Comparison of ENCODE assay signal across 1 cellular context in the genomic region with DNA sequence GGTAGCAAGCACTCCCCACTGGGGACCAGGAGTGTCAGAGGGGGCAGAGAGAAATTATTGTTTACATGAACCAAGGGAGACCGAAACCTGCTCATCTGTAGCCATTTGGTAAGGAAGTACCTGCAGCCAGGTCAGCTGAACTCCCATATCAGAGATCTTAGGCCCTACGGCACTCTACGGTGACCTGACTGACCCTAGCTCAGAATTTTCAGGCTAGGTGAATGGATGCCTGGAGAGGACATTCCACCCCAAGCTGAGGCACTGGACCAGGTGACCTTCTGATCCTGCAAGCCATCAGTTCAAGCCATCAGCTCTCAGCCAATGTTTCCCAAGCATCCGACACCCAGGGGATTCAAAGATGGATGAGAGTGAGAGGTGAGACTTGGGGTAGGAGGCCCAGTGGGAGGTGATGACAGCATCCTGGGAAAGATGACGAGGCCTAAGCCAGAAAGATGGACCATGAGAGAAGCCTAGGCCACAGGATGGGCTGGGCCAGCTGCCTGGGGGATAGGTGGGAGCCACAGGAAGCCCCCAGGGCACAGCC.
TF ChIP-seq lines count a peak whose summit lies in the region.

No MANE protein-coding gene starts in this region.

TF ChIP-seq in HepG2, 621 proteins besides CTCF, POLR2A, EP300 and RAD21:
- TF ChIP-seq, protein P1, sequence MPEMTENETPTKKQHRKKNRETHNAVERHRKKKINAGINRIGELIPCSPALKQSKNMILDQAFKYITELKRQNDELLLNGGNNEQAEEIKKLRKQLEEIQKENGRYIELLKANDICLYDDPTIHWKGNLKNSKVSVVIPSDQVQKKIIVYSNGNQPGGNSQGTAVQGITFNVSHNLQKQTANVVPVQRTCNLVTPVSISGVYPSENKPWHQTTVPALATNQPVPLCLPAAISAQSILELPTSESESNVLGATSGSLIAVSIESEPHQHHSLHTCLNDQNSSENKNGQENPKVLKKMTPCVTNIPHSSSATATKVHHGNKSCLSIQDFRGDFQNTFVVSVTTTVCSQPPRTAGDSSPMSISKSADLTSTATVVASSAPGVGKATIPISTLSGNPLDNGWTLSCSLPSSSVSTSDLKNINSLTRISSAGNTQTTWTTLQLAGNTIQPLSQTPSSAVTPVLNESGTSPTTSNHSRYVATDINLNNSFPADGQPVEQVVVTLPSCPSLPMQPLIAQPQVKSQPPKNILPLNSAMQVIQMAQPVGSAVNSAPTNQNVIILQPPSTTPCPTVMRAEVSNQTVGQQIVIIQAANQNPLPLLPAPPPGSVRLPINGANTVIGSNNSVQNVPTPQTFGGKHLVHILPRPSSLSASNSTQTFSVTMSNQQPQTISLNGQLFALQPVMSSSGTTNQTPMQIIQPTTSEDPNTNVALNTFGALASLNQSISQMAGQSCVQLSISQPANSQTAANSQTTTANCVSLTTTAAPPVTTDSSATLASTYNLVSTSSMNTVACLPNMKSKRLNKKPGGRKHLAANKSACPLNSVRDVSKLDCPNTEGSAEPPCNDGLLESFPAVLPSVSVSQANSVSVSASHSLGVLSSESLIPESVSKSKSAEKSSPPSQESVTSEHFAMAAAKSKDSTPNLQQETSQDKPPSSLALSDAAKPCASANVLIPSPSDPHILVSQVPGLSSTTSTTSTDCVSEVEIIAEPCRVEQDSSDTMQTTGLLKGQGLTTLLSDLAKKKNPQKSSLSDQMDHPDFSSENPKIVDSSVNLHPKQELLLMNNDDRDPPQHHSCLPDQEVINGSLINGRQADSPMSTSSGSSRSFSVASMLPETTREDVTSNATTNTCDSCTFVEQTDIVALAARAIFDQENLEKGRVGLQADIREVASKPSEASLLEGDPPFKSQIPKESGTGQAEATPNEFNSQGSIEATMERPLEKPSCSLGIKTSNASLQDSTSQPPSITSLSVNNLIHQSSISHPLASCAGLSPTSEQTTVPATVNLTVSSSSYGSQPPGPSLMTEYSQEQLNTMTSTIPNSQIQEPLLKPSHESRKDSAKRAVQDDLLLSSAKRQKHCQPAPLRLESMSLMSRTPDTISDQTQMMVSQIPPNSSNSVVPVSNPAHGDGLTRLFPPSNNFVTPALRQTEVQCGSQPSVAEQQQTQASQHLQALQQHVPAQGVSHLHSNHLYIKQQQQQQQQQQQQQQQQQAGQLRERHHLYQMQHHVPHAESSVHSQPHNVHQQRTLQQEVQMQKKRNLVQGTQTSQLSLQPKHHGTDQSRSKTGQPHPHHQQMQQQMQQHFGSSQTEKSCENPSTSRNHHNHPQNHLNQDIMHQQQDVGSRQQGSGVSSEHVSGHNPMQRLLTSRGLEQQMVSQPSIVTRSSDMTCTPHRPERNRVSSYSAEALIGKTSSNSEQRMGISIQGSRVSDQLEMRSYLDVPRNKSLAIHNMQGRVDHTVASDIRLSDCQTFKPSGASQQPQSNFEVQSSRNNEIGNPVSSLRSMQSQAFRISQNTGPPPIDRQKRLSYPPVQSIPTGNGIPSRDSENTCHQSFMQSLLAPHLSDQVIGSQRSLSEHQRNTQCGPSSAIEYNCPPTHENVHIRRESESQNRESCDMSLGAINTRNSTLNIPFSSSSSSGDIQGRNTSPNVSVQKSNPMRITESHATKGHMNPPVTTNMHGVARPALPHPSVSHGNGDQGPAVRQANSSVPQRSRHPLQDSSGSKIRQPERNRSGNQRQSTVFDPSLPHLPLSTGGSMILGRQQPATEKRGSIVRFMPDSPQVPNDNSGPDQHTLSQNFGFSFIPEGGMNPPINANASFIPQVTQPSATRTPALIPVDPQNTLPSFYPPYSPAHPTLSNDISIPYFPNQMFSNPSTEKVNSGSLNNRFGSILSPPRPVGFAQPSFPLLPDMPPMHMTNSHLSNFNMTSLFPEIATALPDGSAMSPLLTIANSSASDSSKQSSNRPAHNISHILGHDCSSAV (CRISPR knock-in tag; IDR thresholded peaks at IDR 0.05; ENCODE audit: borderline replicate concordance), result no peak
- TF ChIP-seq ISX (CRISPR knock-in tag; conservative IDR thresholded peaks at IDR 0.05) (no peak), SMC3 (IDR thresholded peaks at IDR 0.05; ENCODE audit: low read length) (no peak), ZC3H4 (CRISPR knock-in tag; IDR thresholded peaks at IDR 0.05; ENCODE audit: borderline replicate concordance) (no peak), RBM22 (optimal IDR thresholded peaks at IDR 0.05; ENCODE audit: low read length) (no peak), CREB1 (IDR thresholded peaks at IDR 0.05) (peak; percentile 50), CREB1 (CRISPR knock-in tag; IDR thresholded peaks at IDR 0.05) (no peak), HHEX (CRISPR knock-in tag; IDR thresholded peaks at IDR 0.05) (no peak)
- TF ChIP-seq, protein P2, sequence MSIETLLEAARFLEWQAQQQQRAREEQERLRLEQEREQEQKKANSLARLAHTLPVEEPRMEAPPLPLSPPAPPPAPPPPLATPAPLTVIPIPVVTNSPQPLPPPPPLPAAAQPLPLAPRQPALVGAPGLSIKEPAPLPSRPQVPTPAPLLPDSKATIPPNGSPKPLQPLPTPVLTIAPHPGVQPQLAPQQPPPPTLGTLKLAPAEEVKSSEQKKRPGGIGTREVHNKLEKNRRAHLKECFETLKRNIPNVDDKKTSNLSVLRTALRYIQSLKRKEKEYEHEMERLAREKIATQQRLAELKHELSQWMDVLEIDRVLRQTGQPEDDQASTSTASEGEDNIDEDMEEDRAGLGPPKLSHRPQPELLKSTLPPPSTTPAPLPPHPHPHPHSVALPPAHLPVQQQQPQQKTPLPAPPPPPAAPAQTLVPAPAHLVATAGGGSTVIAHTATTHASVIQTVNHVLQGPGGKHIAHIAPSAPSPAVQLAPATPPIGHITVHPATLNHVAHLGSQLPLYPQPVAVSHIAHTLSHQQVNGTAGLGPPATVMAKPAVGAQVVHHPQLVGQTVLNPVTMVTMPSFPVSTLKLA (IDR thresholded peaks at IDR 0.05), result no peak
- TF ChIP-seq, protein P3, sequence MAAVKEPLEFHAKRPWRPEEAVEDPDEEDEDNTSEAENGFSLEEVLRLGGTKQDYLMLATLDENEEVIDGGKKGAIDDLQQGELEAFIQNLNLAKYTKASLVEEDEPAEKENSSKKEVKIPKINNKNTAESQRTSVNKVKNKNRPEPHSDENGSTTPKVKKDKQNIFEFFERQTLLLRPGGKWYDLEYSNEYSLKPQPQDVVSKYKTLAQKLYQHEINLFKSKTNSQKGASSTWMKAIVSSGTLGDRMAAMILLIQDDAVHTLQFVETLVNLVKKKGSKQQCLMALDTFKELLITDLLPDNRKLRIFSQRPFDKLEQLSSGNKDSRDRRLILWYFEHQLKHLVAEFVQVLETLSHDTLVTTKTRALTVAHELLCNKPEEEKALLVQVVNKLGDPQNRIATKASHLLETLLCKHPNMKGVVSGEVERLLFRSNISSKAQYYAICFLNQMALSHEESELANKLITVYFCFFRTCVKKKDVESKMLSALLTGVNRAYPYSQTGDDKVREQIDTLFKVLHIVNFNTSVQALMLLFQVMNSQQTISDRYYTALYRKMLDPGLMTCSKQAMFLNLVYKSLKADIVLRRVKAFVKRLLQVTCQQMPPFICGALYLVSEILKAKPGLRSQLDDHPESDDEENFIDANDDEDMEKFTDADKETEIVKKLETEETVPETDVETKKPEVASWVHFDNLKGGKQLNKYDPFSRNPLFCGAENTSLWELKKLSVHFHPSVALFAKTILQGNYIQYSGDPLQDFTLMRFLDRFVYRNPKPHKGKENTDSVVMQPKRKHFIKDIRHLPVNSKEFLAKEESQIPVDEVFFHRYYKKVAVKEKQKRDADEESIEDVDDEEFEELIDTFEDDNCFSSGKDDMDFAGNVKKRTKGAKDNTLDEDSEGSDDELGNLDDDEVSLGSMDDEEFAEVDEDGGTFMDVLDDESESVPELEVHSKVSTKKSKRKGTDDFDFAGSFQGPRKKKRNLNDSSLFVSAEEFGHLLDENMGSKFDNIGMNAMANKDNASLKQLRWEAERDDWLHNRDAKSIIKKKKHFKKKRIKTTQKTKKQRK (IDR thresholded peaks at IDR 0.05; ENCODE audit: low read length), result no peak
